In the genomic region with DNA sequence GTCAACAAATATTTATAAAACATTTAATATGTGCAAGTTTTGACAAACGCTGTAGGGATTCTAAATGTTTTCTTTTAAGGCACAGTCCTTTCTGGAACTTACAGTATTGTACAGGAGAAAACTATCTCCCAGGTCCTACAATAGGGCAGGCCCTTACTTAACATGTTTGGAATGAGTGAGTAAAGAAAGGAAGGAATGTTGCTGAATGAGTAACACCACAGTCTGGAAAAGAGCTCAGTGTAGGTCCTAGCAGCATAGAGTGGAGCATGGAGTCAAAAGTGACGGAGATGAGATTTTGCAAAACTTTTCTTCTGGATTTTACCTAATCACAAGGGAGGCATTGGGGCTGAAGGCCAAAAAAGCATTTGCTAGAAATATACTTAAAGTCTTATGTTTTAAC, we compare ENCODE assay signal across 13 cellular contexts. TPM values are rescaled to one million over a fixed set of nuclear protein-coding genes. Genes with fewer than 3 reads are reported as not detected.
DNase-seq lines count a peak whose midpoint lies in the region; ATAC-seq and TF ChIP-seq lines count a peak whose summit lies in the region.
"Had no signal": no experiment of that assay in that cellular context is flagged by ENCODE, and none has a peak within 500 bp of the region (broad histone marks: within the 10 kb centered on the region; RNA-seq: fewer than 3 reads in every experiment).

No MANE protein-coding gene starts in this region.

- H4K8ac ChIP-seq in mesendoderm (ENCODE audit: low read depth, low read length): no peak overlapping the region

- no peak overlapping the region for H3K4me2 ChIP-seq in mesendoderm (ENCODE audit: low read length)

- no peaks in the 10 kb centered on the region for H3K79me2 ChIP-seq in mesendoderm (ENCODE audit: control insufficient read depth, insufficient read depth, low read length)

- POLR2A ChIA-PET in RWPE1 (lab: Yijun Ruan, JAX; ENCODE audit: low non-redundant PET): no interaction called here
- POLR2A ChIA-PET in activated CD4-positive, alpha-beta T cell treated with anti-CD3 and anti-CD28 coated beads for 36 hours (lab: Charles Lee): no interaction called here

- no peak overlapping the region for H3K27ac ChIP-seq in RWPE1
- H3K27ac ChIP-seq in mesendoderm (ENCODE audit: low read depth, low read length): no peak overlapping the region

- no peak overlapping the region for H2BK5ac ChIP-seq in mesendoderm (ENCODE audit: low read length)

- H3K4me3 ChIP-seq in epithelial cell of esophagus (ENCODE audit: low read length) (no peak overlapping the region), mesendoderm (ENCODE audit: low read length) (no peak overlapping the region)
- H3K4me3 ChIP-seq: adrenal gland had no signal

- CTCF ChIA-PET in RWPE1 (lab: Yijun Ruan, JAX): no interaction called here
- CTCF ChIA-PET in activated CD4-positive, alpha-beta T cell treated with anti-CD3 and anti-CD28 coated beads for 36 hours (lab: Charles Lee): interaction anchor here (1.1 to 3.2 kb wide), 4 partner anchors 9 to 125 kb away, joined by 3 to 17 read pairs (median 5); no protein-coding TSS in a partner anchor

- H2AK5ac ChIP-seq in mesendoderm (ENCODE audit: low read length): no peak overlapping the region

- no peaks in the 10 kb centered on the region for H3K4me1 Mint-ChIP-seq in activated CD4-positive, alpha-beta T cell treated with anti-CD3 and anti-CD28 coated beads for 36 hours

- H3K79me1 ChIP-seq in mesendoderm (ENCODE audit: low read length): no peaks in the 10 kb centered on the region

- peaks cover 6% of the 10 kb centered on the region for H3K9me3 Mint-ChIP-seq in activated CD4-positive, alpha-beta T cell treated with anti-CD3 and anti-CD28 coated beads for 36 hours (ENCODE audit: low read depth)
- H3K9me3 Mint-ChIP-seq: activated T-cell treated with anti-CD3 and anti-CD28 coated beads, Interleukin-2, amount 50 U/mL, for 72 hours had no signal

- H3K4me3 Mint-ChIP-seq in activated CD4-positive, alpha-beta T cell treated with anti-CD3 and anti-CD28 coated beads for 36 hours: no peak overlapping the region
- H3K4me3 Mint-ChIP-seq: activated T-cell treated with anti-CD3 and anti-CD28 coated beads, Interleukin-2, amount 50 U/mL, for 72 hours had no signal

- no peaks in the 10 kb centered on the region for H3K36me3 ChIP-seq in mesendoderm (ENCODE audit: control insufficient read depth, insufficient read depth, low read length)
- H3K36me3 ChIP-seq: adrenal gland had no signal

- no peak overlapping the region for H3K9ac ChIP-seq in mesendoderm (ENCODE audit: low read length)

- no peaks in the 10 kb centered on the region for H3K36me3 Mint-ChIP-seq in activated CD4-positive, alpha-beta T cell treated with anti-CD3 and anti-CD28 coated beads for 36 hours (ENCODE audit: low read depth)

- DNase-seq in AG20443 (ENCODE audit: low spot score): peak; percentile 81
- peak; percentile 42 for DNase-seq in RWPE1 (ENCODE audit: low spot score)
- peak; percentile 81 for DNase-seq in epithelial cell of esophagus (ENCODE audit: low read depth)
- peak; percentile 77 for DNase-seq in mesendoderm
- DNase-seq in T1000 (lab: John Stamatoyannopoulos, UW): no peak
- DNase-seq in foreskin melanocyte: no peak
- DNase-seq in activated CD4-positive, alpha-beta T cell treated with anti-CD3 and anti-CD28 coated beads for 36 hours: no peak
- DNase-seq: activated T-cell treated with anti-CD3 and anti-CD28 coated beads, Interleukin-2, amount 50 U/mL, for 72 hours; adrenal gland; DND-41; effector memory CD4-positive, alpha-beta T cell; posterior cingulate gyrus had no signal

- no peak overlapping the region for H3K27ac Mint-ChIP-seq in activated CD4-positive, alpha-beta T cell treated with anti-CD3 and anti-CD28 coated beads for 36 hours
- H3K27ac Mint-ChIP-seq: activated T-cell treated with anti-CD3 and anti-CD28 coated beads, Interleukin-2, amount 50 U/mL, for 72 hours had no signal

- H2BK15ac ChIP-seq in mesendoderm (replicated peaks; ENCODE audit: low read depth): no peak overlapping the region

- H4K5ac ChIP-seq in mesendoderm (ENCODE audit: low read length): no peak overlapping the region

- no peak overlapping the region for H3K18ac ChIP-seq in mesendoderm (ENCODE audit: low read length)

- H3K23ac ChIP-seq in mesendoderm (ENCODE audit: low read length): no peak overlapping the region

- no peak for TF ChIP-seq CTCF in RWPE1 (conservative IDR thresholded peaks at IDR 0.05; ENCODE audit: low read depth)
- TF ChIP-seq CTCF in epithelial cell of esophagus (IDR thresholded peaks at IDR 0.05; ENCODE audit: insufficient read depth, low read depth, low read length, missing control alignments): no peak

- H3K4me1 ChIP-seq in mesendoderm (ENCODE audit: control insufficient read depth, low read depth, low read length): no peaks in the 10 kb centered on the region

- intact Hi-C loops in activated CD4-positive, alpha-beta T cell treated with anti-CD3 and anti-CD28 coated beads for 36 hours (cut with DNase I, micrococcal nuclease): no loop called here

- no peak for ATAC-seq in activated CD4-positive, alpha-beta T cell treated with anti-CD3 and anti-CD28 coated beads for 36 hours
- ATAC-seq in GM18861 (IDR thresholded peaks at IDR 0.05; ENCODE audit: unreplicated experiment): no peak
- ATAC-seq: activated T-cell treated with anti-CD3 and anti-CD28 coated beads, Interleukin-2, amount 50 U/mL, for 72 hours had no signal

- H3K27me3 ChIP-seq in mesendoderm (ENCODE audit: insufficient read depth, low read length, poor library complexity): no peaks in the 10 kb centered on the region
- H3K27me3 ChIP-seq: adrenal gland had no signal

- H3K56ac ChIP-seq in mesendoderm (ENCODE audit: low read length): no peak overlapping the region

- no peak overlapping the region for H3K4ac ChIP-seq in mesendoderm (ENCODE audit: low read depth, low read length)

- no peak overlapping the region for H2BK120ac ChIP-seq in mesendoderm (ENCODE audit: low read depth, low read length)

- H3K27me3 Mint-ChIP-seq in activated CD4-positive, alpha-beta T cell treated with anti-CD3 and anti-CD28 coated beads for 36 hours: no peaks in the 10 kb centered on the region

- WGBS in mesendoderm (ENCODE audit: extremely low coverage, insufficient coverage, low lambda C conversion rate): no CpG with 5 or more reads among the region's 2 CpGs

RNA-seq across cellular contexts. Expression of gene ADD3, which starts 20.4 kb away (rescaled TPM):
- 46.8 TPM for polyA plus RNA-seq in mesendoderm (2013, experiment 1 of 2)
- 50.0 TPM for polyA plus RNA-seq in mesendoderm (2013, experiment 2 of 2)
- total RNA-seq in activated CD4-positive, alpha-beta T cell treated with anti-CD3 and anti-CD28 coated beads for 36 hours: 100 to 1,000 TPM in 1 of 2 experiments, 10 to 100 TPM in 1; 72.5 to 101 TPM

Comparison
In these comparisons a context has a peak if more than half of its experiments do, and no peak if none do; other contexts are left out.
1. DNase-seq: peak in AG20443 (single experiment), RWPE1 (single experiment), epithelial cell of esophagus (single experiment) and mesendoderm (single experiment); none in T1000 (single experiment), foreskin melanocyte (single experiment) and activated CD4-positive, alpha-beta T cell treated with anti-CD3 and anti-CD28 coated beads for 36 hours (single experiment).